In the genomic region with DNA sequence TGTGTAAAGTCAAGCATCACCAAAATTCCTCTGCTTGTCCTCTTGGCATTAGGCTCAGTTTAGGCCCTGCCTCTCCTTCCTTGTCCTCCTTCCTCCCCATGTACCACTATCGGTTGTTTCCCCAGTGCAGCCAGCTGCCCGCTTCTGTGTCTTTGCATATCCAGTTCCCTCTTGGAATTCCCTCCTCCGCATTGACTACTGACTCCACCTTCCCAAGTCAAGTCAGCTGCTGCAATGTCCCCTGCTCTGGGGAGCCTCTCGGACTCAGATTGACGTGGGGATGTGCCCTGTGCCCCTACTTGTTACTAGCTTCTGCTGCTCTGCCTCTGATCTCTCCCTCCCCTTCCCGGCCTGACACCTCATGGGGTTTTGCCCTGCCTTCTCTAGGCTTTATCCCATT, we compare ENCODE assay signal across 1 cellular context.
TF ChIP-seq lines count a peak whose summit lies in the region.

No MANE protein-coding gene starts in this region.

TF ChIP-seq in GM23338, 12 proteins besides CTCF, POLR2A, EP300 and RAD21 (continued from another document):
- TF ChIP-seq, protein P1, sequence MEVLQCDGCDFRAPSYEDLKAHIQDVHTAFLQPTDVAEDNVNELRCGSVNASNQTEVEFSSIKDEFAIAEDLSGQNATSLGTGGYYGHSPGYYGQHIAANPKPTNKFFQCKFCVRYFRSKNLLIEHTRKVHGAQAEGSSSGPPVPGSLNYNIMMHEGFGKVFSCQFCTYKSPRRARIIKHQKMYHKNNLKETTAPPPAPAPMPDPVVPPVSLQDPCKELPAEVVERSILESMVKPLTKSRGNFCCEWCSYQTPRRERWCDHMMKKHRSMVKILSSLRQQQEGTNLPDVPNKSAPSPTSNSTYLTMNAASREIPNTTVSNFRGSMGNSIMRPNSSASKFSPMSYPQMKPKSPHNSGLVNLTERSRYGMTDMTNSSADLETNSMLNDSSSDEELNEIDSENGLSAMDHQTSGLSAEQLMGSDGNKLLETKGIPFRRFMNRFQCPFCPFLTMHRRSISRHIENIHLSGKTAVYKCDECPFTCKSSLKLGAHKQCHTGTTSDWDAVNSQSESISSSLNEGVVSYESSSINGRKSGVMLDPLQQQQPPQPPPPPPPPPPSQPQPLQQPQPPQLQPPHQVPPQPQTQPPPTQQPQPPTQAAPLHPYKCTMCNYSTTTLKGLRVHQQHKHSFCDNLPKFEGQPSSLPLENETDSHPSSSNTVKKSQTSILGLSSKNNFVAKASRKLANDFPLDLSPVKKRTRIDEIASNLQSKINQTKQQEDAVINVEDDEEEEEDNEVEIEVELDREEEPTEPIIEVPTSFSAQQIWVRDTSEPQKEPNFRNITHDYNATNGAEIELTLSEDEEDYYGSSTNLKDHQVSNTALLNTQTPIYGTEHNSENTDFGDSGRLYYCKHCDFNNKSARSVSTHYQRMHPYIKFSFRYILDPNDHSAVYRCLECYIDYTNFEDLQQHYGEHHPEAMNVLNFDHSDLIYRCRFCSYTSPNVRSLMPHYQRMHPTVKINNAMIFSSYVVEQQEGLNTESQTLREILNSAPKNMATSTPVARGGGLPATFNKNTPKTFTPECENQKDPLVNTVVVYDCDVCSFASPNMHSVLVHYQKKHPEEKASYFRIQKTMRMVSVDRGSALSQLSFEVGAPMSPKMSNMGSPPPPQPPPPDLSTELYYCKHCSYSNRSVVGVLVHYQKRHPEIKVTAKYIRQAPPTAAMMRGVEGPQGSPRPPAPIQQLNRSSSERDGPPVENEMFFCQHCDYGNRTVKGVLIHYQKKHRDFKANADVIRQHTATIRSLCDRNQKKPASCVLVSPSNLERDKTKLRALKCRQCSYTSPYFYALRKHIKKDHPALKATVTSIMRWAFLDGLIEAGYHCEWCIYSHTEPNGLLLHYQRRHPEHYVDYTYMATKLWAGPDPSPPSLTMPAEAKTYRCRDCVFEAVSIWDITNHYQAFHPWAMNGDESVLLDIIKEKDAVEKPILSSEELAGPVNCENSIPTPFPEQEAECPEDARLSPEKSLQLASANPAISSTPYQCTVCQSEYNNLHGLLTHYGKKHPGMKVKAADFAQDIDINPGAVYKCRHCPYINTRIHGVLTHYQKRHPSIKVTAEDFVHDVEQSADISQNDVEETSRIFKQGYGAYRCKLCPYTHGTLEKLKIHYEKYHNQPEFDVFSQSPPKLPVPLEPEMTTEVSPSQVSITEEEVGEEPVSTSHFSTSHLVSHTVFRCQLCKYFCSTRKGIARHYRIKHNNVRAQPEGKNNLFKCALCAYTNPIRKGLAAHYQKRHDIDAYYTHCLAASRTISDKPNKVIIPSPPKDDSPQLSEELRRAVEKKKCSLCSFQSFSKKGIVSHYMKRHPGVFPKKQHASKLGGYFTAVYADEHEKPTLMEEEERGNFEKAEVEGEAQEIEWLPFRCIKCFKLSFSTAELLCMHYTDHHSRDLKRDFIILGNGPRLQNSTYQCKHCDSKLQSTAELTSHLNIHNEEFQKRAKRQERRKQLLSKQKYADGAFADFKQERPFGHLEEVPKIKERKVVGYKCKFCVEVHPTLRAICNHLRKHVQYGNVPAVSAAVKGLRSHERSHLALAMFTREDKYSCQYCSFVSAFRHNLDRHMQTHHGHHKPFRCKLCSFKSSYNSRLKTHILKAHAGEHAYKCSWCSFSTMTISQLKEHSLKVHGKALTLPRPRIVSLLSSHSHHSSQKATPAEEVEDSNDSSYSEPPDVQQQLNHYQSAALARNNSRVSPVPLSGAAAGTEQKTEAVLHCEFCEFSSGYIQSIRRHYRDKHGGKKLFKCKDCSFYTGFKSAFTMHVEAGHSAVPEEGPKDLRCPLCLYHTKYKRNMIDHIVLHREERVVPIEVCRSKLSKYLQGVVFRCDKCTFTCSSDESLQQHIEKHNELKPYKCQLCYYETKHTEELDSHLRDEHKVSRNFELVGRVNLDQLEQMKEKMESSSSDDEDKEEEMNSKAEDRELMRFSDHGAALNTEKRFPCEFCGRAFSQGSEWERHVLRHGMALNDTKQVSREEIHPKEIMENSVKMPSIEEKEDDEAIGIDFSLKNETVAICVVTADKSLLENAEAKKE (CRISPR knock-in tag; IDR thresholded peaks at IDR 0.05), result no peak
- no peak for TF ChIP-seq JUNB (IDR thresholded peaks at IDR 0.05; ENCODE audit: unreplicated experiment)
